18 cellular contexts compared by ENCODE assay signal in genomic region chr14:55381561-55381960, GRCh38. TPM values are rescaled to one million over a fixed set of nuclear protein-coding genes. Genes with fewer than 3 reads are reported as not detected.
DNase-seq lines count a peak whose midpoint lies in the region; ATAC-seq and TF ChIP-seq lines count a peak whose summit lies in the region.
"Had no signal": no experiment of that assay in that cellular context is flagged by ENCODE, and none has a peak within 500 bp of the region (broad histone marks: within the 10 kb centered on the region; RNA-seq: fewer than 3 reads in every experiment).

No MANE protein-coding gene starts in this region.

- in situ Hi-C loops in gastrocnemius medialis (cut with MboI; ENCODE audit: low sequenced_read_pairs in 4 of 4): no loop called here

- H3K9me3 Mint-ChIP-seq in activated T-cell treated with anti-CD3 and anti-CD28 coated beads, Interleukin-2, amount 50 U/mL, for 72 hours: no peaks in the 10 kb centered on the region
- H3K9me3 Mint-ChIP-seq in HFFc6: no peaks in the 10 kb centered on the region
- H3K9me3 Mint-ChIP-seq in activated naive CD8-positive, alpha-beta T cell (ENCODE audit: low read depth): peaks cover 3% of the 10 kb centered on the region
- H3K9me3 Mint-ChIP-seq: H9 had no signal

- H3K27ac ChIP-seq in gastrocnemius medialis: peak overlapping the region in 3 of 4 donors; percentile 83 to 89 (median 86)

- peak in 1 of 2 donors; percentile 10 for DNase-seq in activated T-cell treated with anti-CD3 and anti-CD28 coated beads, Interleukin-2, amount 50 U/mL, for 72 hours
- DNase-seq in activated T-cell treated with anti-CD3 and anti-CD28 coated beads, Interleukin-2, amount 50 U/mL, for 48 hours: no peak
- DNase-seq in HFFc6 (no peak), gastrocnemius medialis (no peak), Ammon's horn (ENCODE audit: low spot score) (no peak), T1000 (lab: John Stamatoyannopoulos, UW) (no peak)
- DNase-seq: Calu3, H9, Kasumi-1, NCI-H1417, NCI-H2029, NCI-H510A, NCI-H82 had no signal

- H3K4me1 ChIP-seq in gastrocnemius medialis: peaks cover 32 to 33% of the 10 kb centered on the region in 2 donors

- no peaks in the 10 kb centered on the region for H3K27me3 ChIP-seq in gastrocnemius medialis

- no peak for TF ChIP-seq POLR2A in gastrocnemius medialis (IDR thresholded peaks at IDR 0.05)

- peak; percentile 56 to 58 for ATAC-seq in activated T-cell treated with anti-CD3 and anti-CD28 coated beads, Interleukin-2, amount 50 U/mL, for 72 hours (replicated peaks in 1 of 2)
- ATAC-seq in gastrocnemius medialis: no peak
- ATAC-seq in HG03159 (IDR thresholded peaks at IDR 0.05; ENCODE audit: unreplicated experiment): no peak
- ATAC-seq: GM12878 had no signal

- intact Hi-C loops in gastrocnemius medialis (cut with DNase I; ENCODE audit: low total_unique reads): no loop called here

- no peak overlapping the region for H3K27ac Mint-ChIP-seq in activated T-cell treated with anti-CD3 and anti-CD28 coated beads, Interleukin-2, amount 50 U/mL, for 72 hours
- H3K27ac Mint-ChIP-seq in HFFc6: peak overlapping the region; percentile 61
- peak overlapping the region; percentile 46 for H3K27ac Mint-ChIP-seq in activated naive CD8-positive, alpha-beta T cell

- no peak overlapping the region for H3K4me3 ChIP-seq in gastrocnemius medialis
- H3K4me3 ChIP-seq: GM12878 had no signal

- H3K4me1 Mint-ChIP-seq in activated T-cell treated with anti-CD3 and anti-CD28 coated beads, Interleukin-2, amount 50 U/mL, for 72 hours (ENCODE audit: low read depth): peaks cover 30% of the 10 kb centered on the region
- peaks cover 47% of the 10 kb centered on the region for H3K4me1 Mint-ChIP-seq in HFFc6 (ENCODE audit: low read depth)
- H3K4me1 Mint-ChIP-seq in activated naive CD8-positive, alpha-beta T cell (ENCODE audit: low read depth): peaks cover 23% of the 10 kb centered on the region

- no peaks in the 10 kb centered on the region for H3K9me3 ChIP-seq in gastrocnemius medialis

- peaks cover 0 to 66% of the 10 kb centered on the region in 2 donors for H3K36me3 ChIP-seq in gastrocnemius medialis

- peaks cover 6 to 22% of the 10 kb centered on the region in 2 donors for H3K36me3 Mint-ChIP-seq in activated T-cell treated with anti-CD3 and anti-CD28 coated beads, Interleukin-2, amount 50 U/mL, for 72 hours (ENCODE audit: insufficient read depth in 2 of 2)
- peaks cover 41% of the 10 kb centered on the region for H3K36me3 Mint-ChIP-seq in HFFc6 (ENCODE audit: low read depth)
- H3K36me3 Mint-ChIP-seq in activated naive CD8-positive, alpha-beta T cell: peaks cover 25% of the 10 kb centered on the region

- H3K27me3 Mint-ChIP-seq in activated T-cell treated with anti-CD3 and anti-CD28 coated beads, Interleukin-2, amount 50 U/mL, for 72 hours (ENCODE audit: low read depth): no peaks in the 10 kb centered on the region
- H3K27me3 Mint-ChIP-seq in HFFc6 (ENCODE audit: insufficient read depth): no peaks in the 10 kb centered on the region
- no peaks in the 10 kb centered on the region for H3K27me3 Mint-ChIP-seq in activated naive CD8-positive, alpha-beta T cell

- H3K4me3 Mint-ChIP-seq in activated T-cell treated with anti-CD3 and anti-CD28 coated beads, Interleukin-2, amount 50 U/mL, for 72 hours: peak overlapping the region in 1 of 2 donors; percentile 15
- H3K4me3 Mint-ChIP-seq in HFFc6: no peak overlapping the region
- H3K4me3 Mint-ChIP-seq in activated naive CD8-positive, alpha-beta T cell: no peak overlapping the region
- H3K4me3 Mint-ChIP-seq: H9 had no signal

- TF ChIP-seq CTCF in HFFc6 (IDR thresholded peaks at IDR 0.05) (no peak), gastrocnemius medialis (IDR thresholded peaks at IDR 0.05 in 4 of 5, conservative IDR thresholded peaks at IDR 0.05 in 1 of 5) (no peak)

RNA-seq across cellular contexts. Expression of gene ATG14, which starts 30.1 kb away (rescaled TPM):
- 1 to 10 TPM; 5.7 to 6.4 TPM for total RNA-seq in activated T-cell treated with anti-CD3 and anti-CD28 coated beads, Interleukin-2, amount 50 U/mL, for 72 hours
- total RNA-seq in HFFc6 (2021; fragmentation: NEBNext Ultra II Directional; extraction: Animal tissue kit (Norgen Biotek cat#: 25700)): 1 to 10 TPM; 7.9 to 9.2 (median 8.5) TPM
- 10 to 100 TPM; 12.6 to 20.0 (median 15.6) TPM for total RNA-seq in gastrocnemius medialis

RNA-seq across cellular contexts. Expression of gene TBPL2, which starts 58.9 kb away (rescaled TPM):
- total RNA-seq in activated T-cell treated with anti-CD3 and anti-CD28 coated beads, Interleukin-2, amount 50 U/mL, for 72 hours: not detected
- not detected for total RNA-seq in HFFc6 (2021; fragmentation: NEBNext Ultra II Directional; extraction: Animal tissue kit (Norgen Biotek cat#: 25700))
- total RNA-seq in gastrocnemius medialis: not detected
- total RNA-seq: A673, Calu3, G401, H9 had no signal

Comparison
In these comparisons a context has a peak if more than half of its experiments do, and no peak if none do; other contexts are left out.
1. ATAC-seq: peak in activated T-cell treated with anti-CD3 and anti-CD28 coated beads, Interleukin-2, amount 50 U/mL, for 72 hours (2 of 2); none in gastrocnemius medialis (0 of 2) and HG03159 (single experiment).